Comparison of ENCODE assay signal across 37 cellular contexts in genomic region chr5:59715228-59715627, GRCh38.
"Had no signal": no experiment of that assay in that cellular context is flagged by ENCODE, and none has a peak within 500 bp of the region (broad histone marks: within the 10 kb centered on the region; RNA-seq: fewer than 3 reads in every experiment).

No MANE protein-coding gene starts in this region.

- H3K27ac ChIP-seq: adrenal gland, body of pancreas, brain microvascular endothelial cell, breast epithelium, VCaP had no signal

- ATAC-seq: activated CD8-positive, alpha-beta T cell treated with anti-CD3 and anti-CD28 coated beads for 36 hours; activated naive CD4-positive, alpha-beta T cell treated with anti-CD3 and anti-CD28 coated beads, Interleukin-2, amount 50 U/mL, for 72 hours; activated T-cell treated with anti-CD3 and anti-CD28 coated beads, Interleukin-2, amount 50 U/mL, for 4 hours; activated T-cell treated with anti-CD3 and anti-CD28 coated beads, Interleukin-2, amount 50 U/mL, for 72 hours; activated T-helper 17 cell treated with anti-CD3 and anti-CD28 coated beads, Interleukin-2, amount 50 U/mL, for 72 hours; body of pancreas had no signal

- FAIRE-seq: astrocyte, TTC549 had no signal

- H3K36me3 ChIP-seq: adrenal gland, brain microvascular endothelial cell, breast epithelium had no signal

- DNase-seq: activated B cell treated with CpG ODN at 0.5 μM for 24 hours; activated CD4-positive, alpha-beta memory T cell treated with anti-CD3 and anti-CD28 coated beads for 36 hours; activated CD4-positive, alpha-beta T cell treated with anti-CD3 and anti-CD28 coated beads for 4 hours; activated CD4-positive, alpha-beta T cell treated with anti-CD3 and anti-CD28 coated beads, Interleukin-2, amount 10 ng/mL, durations not matched to agents 24 days and 14 days; activated CD4-positive, alpha-beta T cell treated with anti-CD3 and anti-CD28 coated beads, Interleukin-2, amount 50 U/mL, for 1 hour; activated CD4-positive, alpha-beta T cell treated with anti-CD3 and anti-CD28 coated beads, Interleukin-2, amount 50 U/mL, for 4 hours; activated CD4-positive, CD25-positive, alpha-beta regulatory T cell treated with anti-CD3 and anti-CD28 coated beads, Interleukin-2, amount 50 U/mL, for 72 hours; activated CD8-positive, alpha-beta memory T cell treated with anti-CD3 and anti-CD28 coated beads, Interleukin-2, amount 50 U/mL, for 4 hours; activated CD8-positive, alpha-beta T cell treated with anti-CD3 and anti-CD28 coated beads for 36 hours; activated effector memory CD4-positive, alpha-beta T cell treated with anti-CD3 and anti-CD28 coated beads, Interleukin-2, amount 50 U/mL, for 16 hours; activated gamma-delta T cell treated with Interleukin-2 at 50 U/mL for 16 hours; activated naive CD4-positive, alpha-beta T cell; activated naive CD4-positive, alpha-beta T cell treated with anti-CD3 and anti-CD28 coated beads for 36 hours; activated naive CD4-positive, alpha-beta T cell treated with anti-CD3 and anti-CD28 coated beads, Interleukin-2, amount 50 U/mL, for 16 hours; activated naive CD8-positive, alpha-beta T cell treated with anti-CD3 and anti-CD28 coated beads, Interleukin-2, amount 10 ng/mL, durations not matched to agents 7 days and 5 days; activated T-cell treated with anti-CD3 and anti-CD28 coated beads for 4 hours; activated T-cell treated with anti-CD3 and anti-CD28 coated beads, Interleukin-2, amount 50 U/mL, for 1 hour; activated T-cell treated with anti-CD3 and anti-CD28 coated beads, Interleukin-2, amount 50 U/mL, for 4 hours; activated T-cell treated with anti-CD3 and anti-CD28 coated beads, Interleukin-2, amount 50 U/mL, for 72 hours; adrenal gland; amniotic stem cell; aorta; body of pancreas; brain microvascular endothelial cell; central memory CD4-positive, alpha-beta T cell; T-helper 1 cell; T-helper 2 cell; T-helper 9 cell had no signal

- H3K4me3 Mint-ChIP-seq: activated B cell treated with CpG ODN at 0.5 μM for 24 hours; activated CD4-positive, alpha-beta memory T cell treated with anti-CD3 and anti-CD28 coated beads for 36 hours; activated CD4-positive, alpha-beta T cell treated with anti-CD3 and anti-CD28 coated beads, Interleukin-2, amount 10 ng/mL, durations not matched to agents 24 days and 14 days; activated CD8-positive, alpha-beta T cell treated with anti-CD3 and anti-CD28 coated beads for 36 hours; activated naive CD4-positive, alpha-beta T cell treated with anti-CD3 and anti-CD28 coated beads for 36 hours; activated naive CD8-positive, alpha-beta T cell treated with anti-CD3 and anti-CD28 coated beads, Interleukin-2, amount 10 ng/mL, durations not matched to agents 7 days and 5 days; activated T-cell treated with anti-CD3 and anti-CD28 coated beads, Interleukin-2, amount 50 U/mL, for 4 hours; activated T-cell treated with anti-CD3 and anti-CD28 coated beads, Interleukin-2, amount 50 U/mL, for 72 hours; activated T-helper 1 cell treated with anti-CD3 and anti-CD28 coated beads, Interleukin-12 subunit alpha, Interleukin-12 subunit beta, Interleukin-2, Interleukin-4 antibody, amounts not matched to agents 30 ng/mL and 10 ng/mL and 1 ng/mL, durations not matched to agents 14 hours and 24 hours and 36 hours; activated T-helper 17 cell treated with anti-CD3 and anti-CD28 coated beads, Interleukin-2, amount 50 U/mL, for 72 hours; T-helper 1 cell treated with Interleukin-12 subunit alpha and Interleukin-12 subunit beta and Interleukin-4 antibody, amounts not matched to agents 30 μg/mL and 1 μg/mL, for 36 hours; T-helper 2 cell treated with Interferon-gamma antibody and Interleukin-4, amounts not matched to agents 5 μg/mL and 100 μg/mL, for 36 hours had no signal

- H3K4me1 Mint-ChIP-seq: activated B cell treated with CpG ODN at 0.5 μM for 24 hours; activated CD4-positive, alpha-beta T cell treated with anti-CD3 and anti-CD28 coated beads, Interleukin-2, amount 10 ng/mL, durations not matched to agents 24 days and 14 days; activated naive CD8-positive, alpha-beta T cell treated with anti-CD3 and anti-CD28 coated beads, Interleukin-2, amount 10 ng/mL, durations not matched to agents 7 days and 5 days; activated T-helper 17 cell treated with anti-CD3 and anti-CD28 coated beads, Interleukin-2, amount 50 U/mL, for 72 hours had no signal

- H3K9me3 ChIP-seq: adrenal gland, body of pancreas had no signal

- H3K27me3 Mint-ChIP-seq: activated B cell treated with CpG ODN at 0.5 μM for 24 hours; activated CD8-positive, alpha-beta T cell treated with anti-CD3 and anti-CD28 coated beads for 36 hours had no signal

- H3K4me3 ChIP-seq: adrenal gland, body of pancreas, breast epithelium had no signal

- H3K27ac Mint-ChIP-seq: activated B cell treated with CpG ODN at 0.5 μM for 24 hours; activated CD4-positive, alpha-beta memory T cell treated with anti-CD3 and anti-CD28 coated beads for 36 hours; activated CD4-positive, alpha-beta T cell treated with anti-CD3 and anti-CD28 coated beads, Interleukin-2, amount 10 ng/mL, durations not matched to agents 24 days and 14 days; activated CD8-positive, alpha-beta T cell treated with anti-CD3 and anti-CD28 coated beads for 36 hours; activated naive CD4-positive, alpha-beta T cell treated with anti-CD3 and anti-CD28 coated beads for 36 hours; activated naive CD4-positive, alpha-beta T cell treated with anti-CD3 and anti-CD28 coated beads, Interleukin-2, amount 50 U/mL, for 72 hours; activated naive CD8-positive, alpha-beta T cell treated with anti-CD3 and anti-CD28 coated beads, Interleukin-2, amount 10 ng/mL, durations not matched to agents 7 days and 5 days; activated T-cell treated with anti-CD3 and anti-CD28 coated beads, Interleukin-2, amount 50 U/mL, for 72 hours; activated T-helper 1 cell treated with anti-CD3 and anti-CD28 coated beads, Interleukin-12 subunit alpha, Interleukin-12 subunit beta, Interleukin-2, Interleukin-4 antibody, amounts not matched to agents 30 ng/mL and 10 ng/mL and 1 ng/mL, durations not matched to agents 14 hours and 24 hours and 36 hours; activated T-helper 17 cell treated with anti-CD3 and anti-CD28 coated beads, Interleukin-2, amount 50 U/mL, for 72 hours; T-helper 1 cell treated with Interleukin-12 subunit alpha and Interleukin-12 subunit beta and Interleukin-4 antibody, amounts not matched to agents 30 μg/mL and 1 μg/mL, for 36 hours; T-helper 2 cell treated with Interferon-gamma antibody and Interleukin-4, amounts not matched to agents 5 μg/mL and 100 μg/mL, for 36 hours had no signal

- H3K4me1 ChIP-seq: adrenal gland, body of pancreas, breast epithelium had no signal

- H3K27me3 ChIP-seq: adrenal gland, body of pancreas, brain microvascular endothelial cell, breast epithelium had no signal

- H3K9me3 Mint-ChIP-seq: activated T-helper 17 cell treated with anti-CD3 and anti-CD28 coated beads, Interleukin-2, amount 50 U/mL, for 72 hours had no signal
